Comparison of ENCODE assay signal across 10 cellular contexts in the genomic region with DNA sequence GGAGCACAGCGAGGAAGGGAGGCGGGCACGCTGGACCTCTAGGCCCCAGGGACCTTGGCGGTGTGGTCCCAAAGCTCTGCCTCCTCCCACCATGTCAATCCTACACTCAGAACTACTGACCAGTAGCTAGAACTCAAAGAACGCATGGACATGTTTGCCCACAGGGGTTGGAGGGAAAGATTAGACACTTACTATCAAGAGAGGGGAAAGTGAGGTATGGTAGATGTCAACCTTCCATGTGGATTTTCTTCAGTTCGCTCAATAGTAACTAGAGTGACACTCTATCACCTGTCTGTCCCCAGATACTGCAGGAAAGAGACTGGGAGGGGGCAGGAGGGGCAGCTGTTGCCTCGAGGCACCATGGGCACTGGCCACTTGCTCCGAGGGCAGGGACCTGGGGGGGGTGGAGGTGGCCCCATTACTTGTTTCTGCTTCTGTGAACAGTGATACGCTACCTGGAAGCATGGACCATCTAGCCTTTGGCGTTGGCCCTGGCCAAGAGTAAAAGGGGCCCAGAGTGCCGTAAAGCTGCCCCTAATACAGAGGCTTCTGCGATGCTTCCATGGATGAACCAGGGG. TPM values are rescaled to one million over a fixed set of nuclear protein-coding genes. Genes with fewer than 3 reads are reported as not detected.
DNase-seq lines count a peak whose midpoint lies in the region; ATAC-seq, FAIRE-seq and TF ChIP-seq lines count a peak whose summit lies in the region.
"Had no signal": no experiment of that assay in that cellular context is flagged by ENCODE, and none has a peak within 500 bp of the region (broad histone marks: within the 10 kb centered on the region; RNA-seq: fewer than 3 reads in every experiment).

No MANE protein-coding gene starts in this region.

- H3K4me1 ChIP-seq in gastrocnemius medialis = peaks cover 61 to 64% of the 10 kb centered on the region in 2 donors

- H2AFZ ChIP-seq in SU-DHL-6 (ENCODE audit: low read depth, low read length, severe bottlenecking) = no peak overlapping the region

- H3K4me3 ChIP-seq in GM12864 (ENCODE audit: low read depth, low read length) = peak overlapping the region; percentile 96
- peak overlapping the region; percentile 81 for H3K4me3 ChIP-seq in SU-DHL-6 (ENCODE audit: insufficient read depth, low read length, poor library complexity, severe bottlenecking)
- peak overlapping the region; percentile 89 for H3K4me3 ChIP-seq in fibroblast of the aortic adventitia (ENCODE audit: low read depth, low read length)
- peak overlapping the region; percentile 82 to 94 (median 86) for H3K4me3 ChIP-seq in gastrocnemius medialis

- peaks cover 13% of the 10 kb centered on the region for H4K20me1 ChIP-seq in SU-DHL-6 (ENCODE audit: low read depth, low read length)

- DNase-seq in GM12864 (ENCODE audit: low read depth) (no peak), fibroblast of the aortic adventitia (ENCODE audit: low read depth) (no peak), gastrocnemius medialis (no peak), NCI-H510A (lab: John Stamatoyannopoulos, UW) (no peak), amniotic stem cell (lab: John Stamatoyannopoulos, UW) (no peak), RCC 7860 (ENCODE audit: low spot score) (no peak), AG08396 (ENCODE audit: low spot score) (no peak)

- TF ChIP-seq CTCF in GM12864 (IDR thresholded peaks at IDR 0.05; ENCODE audit: low read depth, low read length, missing control alignments) = no peak
- TF ChIP-seq CTCF in SU-DHL-6 (IDR thresholded peaks at IDR 0.05; ENCODE audit: insufficient read depth, low read length, poor library complexity, severe bottlenecking) = no peak
- TF ChIP-seq CTCF in fibroblast of the aortic adventitia (IDR thresholded peaks at IDR 0.05; ENCODE audit: insufficient read depth, low read length) = no peak
- no peak for TF ChIP-seq CTCF in gastrocnemius medialis (IDR thresholded peaks at IDR 0.05 in 4 of 5, conservative IDR thresholded peaks at IDR 0.05 in 1 of 5)

- peaks cover 96% of the 10 kb centered on the region for H3K79me2 ChIP-seq in SU-DHL-6 (ENCODE audit: insufficient read depth, low read length)

- H3K27me3 ChIP-seq in SU-DHL-6 (ENCODE audit: low read length) (no peaks in the 10 kb centered on the region), gastrocnemius medialis (no peaks in the 10 kb centered on the region)

- peak overlapping the region; percentile 81 for H3K9ac ChIP-seq in SU-DHL-6 (ENCODE audit: low read length)

- H3K27ac ChIP-seq in SU-DHL-6 (ENCODE audit: low read depth, low read length) = peak overlapping the region; percentile 86
- H3K27ac ChIP-seq in gastrocnemius medialis = peak overlapping the region; percentile 91 to 98 (median 94)

- no peak for FAIRE-seq in RCC 7860 (lab: Jason Lieb, UNC)
- FAIRE-seq: TTC549 had no signal

- H3K9me3 ChIP-seq in SU-DHL-6 (ENCODE audit: insufficient read depth, low read length) (no peaks in the 10 kb centered on the region), gastrocnemius medialis (no peaks in the 10 kb centered on the region)
- H3K9me3 ChIP-seq: mucosa of descending colon had no signal

- peak overlapping the region; percentile 88 for H3K4me2 ChIP-seq in SU-DHL-6 (ENCODE audit: low read depth, low read length, poor library complexity, severe bottlenecking)

- ATAC-seq in gastrocnemius medialis = no peak

- TF ChIP-seq POLR2A in gastrocnemius medialis (IDR thresholded peaks at IDR 0.05) = no peak

- in situ Hi-C loops in gastrocnemius medialis (cut with MboI; ENCODE audit: low sequenced_read_pairs in 4 of 4) = no loop called here

- no peaks in the 10 kb centered on the region for H3K36me3 ChIP-seq in SU-DHL-6 (ENCODE audit: low read length)
- no peaks in the 10 kb centered on the region for H3K36me3 ChIP-seq in gastrocnemius medialis

- H3F3A ChIP-seq in SU-DHL-6 (ENCODE audit: insufficient read depth) = peaks cover 15% of the 10 kb centered on the region; the same call in 1 of the 2 replicates

- H3K9me2 ChIP-seq in SU-DHL-6 (replicated peaks; ENCODE audit: insufficient read depth, low read length) = no peaks in the 10 kb centered on the region

- intact Hi-C loops in gastrocnemius medialis (cut with DNase I; ENCODE audit: low total_unique reads) = loop anchor here (5.0 kb wide), 1 partner anchor 135 kb away; no protein-coding TSS in a partner anchor

RNA-seq across cellular contexts. Expression of gene DIDO1, which starts 0.9 kb away (rescaled TPM):
- total RNA-seq in fibroblast of the aortic adventitia (ENCODE audit: low replicate concordance) (48.4 TPM in 2 replicates), gastrocnemius medialis (10 to 100 TPM; 24.2 to 39.3 (median 28.7) TPM)

RNA-seq across cellular contexts. Expression of gene GID8, which starts 10.7 kb away (rescaled TPM):
- total RNA-seq in fibroblast of the aortic adventitia (ENCODE audit: low replicate concordance) (27.7 and 35.4 TPM in 2 replicates), gastrocnemius medialis (10 to 100 TPM; 12.8 to 16.2 (median 13.5) TPM)

RNA-seq across cellular contexts. Expression of gene SLC17A9, which starts 25.3 kb away (rescaled TPM):
- 0.41 and 2.0 TPM in 2 replicates for total RNA-seq in fibroblast of the aortic adventitia (ENCODE audit: low replicate concordance)
- 1 to 10 TPM in 3 of 4 donors, under 1 TPM in 1; 0.55 to 2.4 (median 1.2) TPM for total RNA-seq in gastrocnemius medialis
